In genomic region chr15:75538376-75538775, GRCh38 we compare ENCODE assay signal across 24 cellular contexts. TPM values are rescaled to one million over a fixed set of nuclear protein-coding genes. Genes with fewer than 3 reads are reported as not detected.
DNase-seq lines count a peak whose midpoint lies in the region; ATAC-seq and TF ChIP-seq lines count a peak whose summit lies in the region.
"Had no signal": no experiment of that assay in that cellular context is flagged by ENCODE, and none has a peak within 500 bp of the region (broad histone marks: within the 10 kb centered on the region; RNA-seq: fewer than 3 reads in every experiment).

No MANE protein-coding gene starts in this region.

- no peak overlapping the region for H2AFZ ChIP-seq in GM23338

- H3K9me3 Mint-ChIP-seq in GM23338 (no peaks in the 10 kb centered on the region), nephron (no peaks in the 10 kb centered on the region)
- no peaks in the 10 kb centered on the region for H3K9me3 Mint-ChIP-seq in effector memory CD8-positive, alpha-beta T cell
- H3K9me3 Mint-ChIP-seq in stimulated activated naive B cell treated with anti-CD40 and anti-IgM and Interleukin-4, amounts not matched to agents 10 μg/mL and 1 μg/mL and 100 μg/mL, for 72 hours: no peaks in the 10 kb centered on the region
- H3K9me3 Mint-ChIP-seq: CD4-positive, alpha-beta T cell had no signal

- DNase-seq in GM23338 (ENCODE audit: low spot score) (no peak), RWPE2 (ENCODE audit: low spot score) (no peak), NCI-H146 treated with DMSO at 0.1 percent for 48 hours (lab: John Stamatoyannopoulos, UW; ENCODE audit: unreplicated experiment) (no peak), HUDEP-2 (lab: John Stamatoyannopoulos, UW; ENCODE audit: unreplicated experiment in 76 of 76) (no peak), tibial artery (no peak)
- no peak for DNase-seq in effector memory CD8-positive, alpha-beta T cell
- DNase-seq in stimulated activated naive B cell treated with anti-CD40 and anti-IgM and Interleukin-4, amounts not matched to agents 10 μg/mL and 1 μg/mL and 100 μg/mL, for 72 hours: no peak
- DNase-seq: CD4-positive, alpha-beta T cell; HCEC 1CT; Kasumi-1; MV-4-11; NCI-H1105; NCI-H1436 treated with DMSO at 0.1 percent for 48 hours; NCI-H2029 treated with DMSO at 0.1 percent for 48 hours; NCI-H446 treated with DMSO at 0.1 percent for 48 hours; NCI-H526; NCI-H82; NK-92 treated with Interleukin-12 subunit alpha and Interleukin-12 subunit beta, amount 100 ng/mL, for 24 hours; PC-3; Right ventricle myocardium superior had no signal

- no peak overlapping the region for H3K4me2 ChIP-seq in GM23338

- H3K36me3 Mint-ChIP-seq in GM23338 (ENCODE audit: low read depth): peaks cover 16% of the 10 kb centered on the region; the same call in 2 of the 3 replicates
- peaks cover 17% of the 10 kb centered on the region for H3K36me3 Mint-ChIP-seq in effector memory CD8-positive, alpha-beta T cell (ENCODE audit: insufficient read depth)
- peaks cover 12% of the 10 kb centered on the region for H3K36me3 Mint-ChIP-seq in nephron (ENCODE audit: low read depth)
- peaks cover 3 to 11% of the 10 kb centered on the region in 2 donors for H3K36me3 Mint-ChIP-seq in stimulated activated naive B cell treated with anti-CD40 and anti-IgM and Interleukin-4, amounts not matched to agents 10 μg/mL and 1 μg/mL and 100 μg/mL, for 72 hours

- no peaks in the 10 kb centered on the region for H3K9me2 ChIP-seq in GM23338 (ENCODE audit: insufficient read depth)

- H3K36me3 ChIP-seq in GM23338 (ENCODE audit: insufficient read depth): no peaks in the 10 kb centered on the region; the same call in 1 of the 2 replicates
- H3K36me3 ChIP-seq in RWPE2 (ENCODE audit: low read depth): peaks cover 8% of the 10 kb centered on the region
- no peaks in the 10 kb centered on the region for H3K36me3 ChIP-seq in tibial artery

- H3K27ac Mint-ChIP-seq in GM23338 (peak overlapping the region; percentile 57; the same call in 1 of the 2 replicates), nephron (peak overlapping the region in 2 of 3 experiments; percentile 22 to 35)
- H3K27ac Mint-ChIP-seq in effector memory CD8-positive, alpha-beta T cell: peak overlapping the region; percentile 49 to 61
- H3K27ac Mint-ChIP-seq in stimulated activated naive B cell treated with anti-CD40 and anti-IgM and Interleukin-4, amounts not matched to agents 10 μg/mL and 1 μg/mL and 100 μg/mL, for 72 hours: no peak overlapping the region
- H3K27ac Mint-ChIP-seq: CD4-positive, alpha-beta T cell had no signal

- H3K27ac ChIP-seq in GM23338 (ENCODE audit: low read depth) (no peak overlapping the region), RWPE2 (ENCODE audit: poor library complexity, severe bottlenecking) (no peak overlapping the region), tibial artery (no peak overlapping the region)
- H3K27ac ChIP-seq: SJSA1 had no signal

- no peaks in the 10 kb centered on the region for H3K9me3 ChIP-seq in RWPE2 (ENCODE audit: severe bottlenecking)
- no peaks in the 10 kb centered on the region for H3K9me3 ChIP-seq in tibial artery
- H3K9me3 ChIP-seq: SJSA1 had no signal

- H3K27me3 Mint-ChIP-seq in GM23338 (ENCODE audit: insufficient read depth, low read depth, poor library complexity) (no peaks in the 10 kb centered on the region), nephron (ENCODE audit: low read depth) (no peaks in the 10 kb centered on the region)
- H3K27me3 Mint-ChIP-seq in effector memory CD8-positive, alpha-beta T cell: no peaks in the 10 kb centered on the region
- H3K27me3 Mint-ChIP-seq in stimulated activated naive B cell treated with anti-CD40 and anti-IgM and Interleukin-4, amounts not matched to agents 10 μg/mL and 1 μg/mL and 100 μg/mL, for 72 hours: no peaks in the 10 kb centered on the region
- H3K27me3 Mint-ChIP-seq: CD4-positive, alpha-beta T cell had no signal

- intact Hi-C loops in tibial artery (cut with DNase I; ENCODE audit: low total_unique reads): no loop called here

- H3K4me1 Mint-ChIP-seq in GM23338: peaks cover 9% of the 10 kb centered on the region; the same call in 2 of the 3 replicates
- peaks cover 9 to 39% of the 10 kb centered on the region in 2 donors for H3K4me1 Mint-ChIP-seq in effector memory CD8-positive, alpha-beta T cell (ENCODE audit: low read depth in 2 of 2)
- H3K4me1 Mint-ChIP-seq in nephron: peaks cover 27% of the 10 kb centered on the region
- H3K4me1 Mint-ChIP-seq in stimulated activated naive B cell treated with anti-CD40 and anti-IgM and Interleukin-4, amounts not matched to agents 10 μg/mL and 1 μg/mL and 100 μg/mL, for 72 hours: peaks cover 9 to 12% of the 10 kb centered on the region in 2 donors

- H4K20me1 ChIP-seq in GM23338 (replicated peaks; ENCODE audit: insufficient read depth): peaks cover 31% of the 10 kb centered on the region

- H3K27me3 ChIP-seq in GM23338 (ENCODE audit: insufficient read depth): no peaks in the 10 kb centered on the region
- H3K27me3 ChIP-seq in RWPE2 (ENCODE audit: insufficient read depth, poor library complexity, severe bottlenecking): no peaks in the 10 kb centered on the region
- no peaks in the 10 kb centered on the region for H3K27me3 ChIP-seq in tibial artery
- H3K27me3 ChIP-seq: SJSA1 had no signal

- TF ChIP-seq CTCF in GM23338 (conservative IDR thresholded peaks at IDR 0.05; ENCODE audit: low read depth in 2 of 2) (no peak), RWPE2 (IDR thresholded peaks at IDR 0.05; ENCODE audit: poor library complexity, severe bottlenecking) (no peak), nephron (IDR thresholded peaks at IDR 0.05; ENCODE audit: unreplicated experiment in 3 of 3) (no peak), tibial artery (IDR thresholded peaks at IDR 0.05) (no peak)

- H3K4me3 ChIP-seq in GM23338 (no peak overlapping the region), RWPE2 (ENCODE audit: severe bottlenecking) (no peak overlapping the region), tibial artery (no peak overlapping the region)
- H3K4me3 ChIP-seq: K562, SJSA1 had no signal

- peaks cover 95% of the 10 kb centered on the region for H3K79me2 ChIP-seq in GM23338 (replicated peaks; ENCODE audit: insufficient read depth)

- ATAC-seq in GM23338 (no peak), RWPE2 (ENCODE audit: low read depth) (0 out of 3 replicates have a peak, but pooled peaks have one; percentile 28)
- ATAC-seq in effector memory CD8-positive, alpha-beta T cell (replicated peaks): no peak
- ATAC-seq in stimulated activated naive B cell treated with anti-CD40 and anti-IgM and Interleukin-4, amounts not matched to agents 10 μg/mL and 1 μg/mL and 100 μg/mL, for 72 hours (replicated peaks): no peak
- ATAC-seq: HepG2, K562, PC-3 had no signal

- H3K4me3 Mint-ChIP-seq in GM23338 (no peak overlapping the region), nephron (no peak overlapping the region)
- no peak overlapping the region for H3K4me3 Mint-ChIP-seq in effector memory CD8-positive, alpha-beta T cell
- no peak overlapping the region for H3K4me3 Mint-ChIP-seq in stimulated activated naive B cell treated with anti-CD40 and anti-IgM and Interleukin-4, amounts not matched to agents 10 μg/mL and 1 μg/mL and 100 μg/mL, for 72 hours
- H3K4me3 Mint-ChIP-seq: CD4-positive, alpha-beta T cell had no signal

- 0 out of 2 replicates have a peak, but pooled peaks cover 13% of the 10 kb centered on the region for H3F3A ChIP-seq in GM23338 (replicated peaks; ENCODE audit: low read depth)

- H3K4me1 ChIP-seq in GM23338 (ENCODE audit: insufficient read depth): no peaks in the 10 kb centered on the region
- H3K4me1 ChIP-seq in RWPE2 (ENCODE audit: insufficient read depth, poor library complexity, severe bottlenecking): peaks cover 6% of the 10 kb centered on the region
- peaks cover 0 to 25% (median 10%) of the 10 kb centered on the region in 4 donors for H3K4me1 ChIP-seq in tibial artery

TF ChIP-seq in GM23338, 12 proteins besides CTCF, POLR2A, EP300 and RAD21 (continues in another document):
- no peak for TF ChIP-seq ZNF114 (CRISPR knock-in tag; IDR thresholded peaks at IDR 0.05)

RNA-seq across cellular contexts. Expression of gene PTPN9, which starts 40.7 kb away (rescaled TPM):
- total RNA-seq in GM23338 (2014; rRNA removed; shearing (Covaris generic)): 27.2 and 32.7 TPM in 2 replicates
- polyA plus RNA-seq in GM23338 (2016; fragmentation: Nextera tagmentation; extraction: Ambion mirVana): 12.1 and 13.3 TPM in 2 replicates
